ENCODE assay signal across 14 cellular contexts in genomic region chr1:40132383-40133121, GRCh38. TPM values are rescaled to one million over a fixed set of nuclear protein-coding genes. Genes with fewer than 3 reads are reported as not detected.
A peak's percentile ranks its signal among the peaks of the same experiment; 100 is the strongest.
DNase-seq lines count a peak whose midpoint lies in the region; ATAC-seq, FAIRE-seq and TF ChIP-seq lines count a peak whose summit lies in the region.
"Had no signal": no experiment of that assay in that cellular context is flagged by ENCODE, and none has a peak within 500 bp of the region (broad histone marks: within the 10 kb centered on the region; RNA-seq: fewer than 3 reads in every experiment).

No MANE protein-coding gene starts in this region.

- H3K18ac ChIP-seq in mesenchymal stem cell (ENCODE audit: low read depth in 1 of 2, low read length in 2 of 2), result no peak overlapping the region

- no peak overlapping the region for H3K23ac ChIP-seq in mesenchymal stem cell (ENCODE audit: low read length in 2 of 2)

- no peaks in the 10 kb centered on the region for H3K79me1 ChIP-seq in mesenchymal stem cell (replicated peaks; ENCODE audit: low read length, poor library complexity, severe bottlenecking)

- H4K91ac ChIP-seq in mesenchymal stem cell (ENCODE audit: low read length), result no peak overlapping the region

- ATAC-seq in GM21423 (IDR thresholded peaks at IDR 0.05; ENCODE audit: unreplicated experiment) (no peak), gastroesophageal sphincter (no peak), GM19035 (IDR thresholded peaks at IDR 0.05; ENCODE audit: unreplicated experiment) (no peak)

- peak; percentile 19 for DNase-seq in H7
- DNase-seq in dorsolateral prefrontal cortex, result peak in 2 of 10 donors; percentile 11 to 43
- DNase-seq in mesenchymal stem cell, result no peak
- no peak for DNase-seq in HUDEP-2 (lab: John Stamatoyannopoulos, UW; ENCODE audit: unreplicated experiment in 76 of 76)
- DNase-seq: NCI-H1436 treated with DMSO at 0.1 percent for 48 hours; NCI-H526; occipital lobe; RPMI8226; stimulated activated CD4-positive, alpha-beta T cell treated with anti-CD3 and anti-CD28 coated beads, Interleukin-2, amount 100 ng/mL, for 24 hours had no signal

- H2AFZ ChIP-seq in mesenchymal stem cell (ENCODE audit: low read depth, low read length), result no peak overlapping the region

- 93% methylated on average over 32 of the region's 32 CpGs for WGBS in mesenchymal stem cell
- 32 to 40% methylated on average over 10 to 29 of the region's 32 CpGs for WGBS in gastroesophageal sphincter (ENCODE audit: low coverage in 1 of 2), 2 donors

- H2BK120ac ChIP-seq in mesenchymal stem cell (ENCODE audit: low read depth, low read length), result no peak overlapping the region

- TF ChIP-seq POLR2A in gastroesophageal sphincter (IDR thresholded peaks at IDR 0.05), result no peak

- H3K9ac ChIP-seq in mesenchymal stem cell (ENCODE audit: low read length), result peak overlapping the region; percentile 75
- H3K9ac ChIP-seq: BLaER1 had no signal

- H3K14ac ChIP-seq in mesenchymal stem cell (ENCODE audit: low read length in 2 of 2), result no peak overlapping the region

- no peak overlapping the region for H3K4me3 ChIP-seq in H7 (ENCODE audit: insufficient read depth, low read depth, low read length)
- H3K4me3 ChIP-seq in dorsolateral prefrontal cortex, result peak overlapping the region in 58 of 59 donors; percentile 19 to 71 (median 47)
- H3K4me3 ChIP-seq in mesenchymal stem cell (ENCODE audit: insufficient read depth in 1 of 2, low read depth in 1 of 2, low read length in 2 of 2), result peak overlapping the region in 1 of 2 experiments; percentile 76
- peak overlapping the region in 1 of 2 donors; percentile 41 for H3K4me3 ChIP-seq in gastroesophageal sphincter
- H3K4me3 ChIP-seq: BLaER1 had no signal

- no peak overlapping the region for H4K8ac ChIP-seq in mesenchymal stem cell (ENCODE audit: low read length)

- TF ChIP-seq CTCF in dorsolateral prefrontal cortex (IDR thresholded peaks at IDR 0.05 in 54 of 56, conservative IDR thresholded peaks at IDR 0.05 in 2 of 56; ENCODE audit: low read depth in 1 of 56, partially characterized antibody in 56 of 56) (no peak), gastroesophageal sphincter (IDR thresholded peaks at IDR 0.05) (no peak)

- H2BK12ac ChIP-seq in mesenchymal stem cell (ENCODE audit: low read length in 2 of 2), result no peak overlapping the region

- H3K4ac ChIP-seq in mesenchymal stem cell (ENCODE audit: low read depth in 1 of 2, low read length in 2 of 2), result no peak overlapping the region

- no peak overlapping the region for H2BK5ac ChIP-seq in mesenchymal stem cell (ENCODE audit: low read depth, low read length, poor library complexity, severe bottlenecking)

- no peak overlapping the region for H2AK5ac ChIP-seq in mesenchymal stem cell (ENCODE audit: low read length, severe bottlenecking)

- intact Hi-C loops in dorsolateral prefrontal cortex (cut with DNase I), result no loop called here

- H3K27ac ChIP-seq in dorsolateral prefrontal cortex (peak overlapping the region in 1 of 59 donors; percentile 38), mesenchymal stem cell (ENCODE audit: low read length, poor library complexity, severe bottlenecking) (no peak overlapping the region), gastroesophageal sphincter (no peak overlapping the region)
- H3K27ac ChIP-seq: BLaER1 had no signal

- FAIRE-seq in A204.1 (lab: Jason Lieb, UNC), result peak; percentile 84

- H3K9me3 ChIP-seq in mesenchymal stem cell (ENCODE audit: control insufficient read depth, low read length), result peaks cover 8% of the 10 kb centered on the region
- no peaks in the 10 kb centered on the region for H3K9me3 ChIP-seq in gastroesophageal sphincter

- no peak overlapping the region for H2BK15ac ChIP-seq in mesenchymal stem cell (ENCODE audit: low read depth, poor library complexity, severe bottlenecking)

- H3K27me3 ChIP-seq in H7 (ENCODE audit: control insufficient read depth, insufficient read depth, low read length), result no peaks in the 10 kb centered on the region
- H3K27me3 ChIP-seq in dorsolateral prefrontal cortex, result peaks cover 0 to 10% (median 0%) of the 10 kb centered on the region in 45 donors
- peaks cover 0 to 26% of the 10 kb centered on the region in 2 experiments for H3K27me3 ChIP-seq in mesenchymal stem cell (ENCODE audit: control insufficient read depth in 1 of 2, insufficient read depth in 1 of 2, low read length in 2 of 2)
- H3K27me3 ChIP-seq in gastroesophageal sphincter, result peaks cover 55% of the 10 kb centered on the region
- H3K27me3 ChIP-seq: BLaER1 had no signal

- no peak overlapping the region for H3K4me2 ChIP-seq in mesenchymal stem cell (ENCODE audit: low read length, poor library complexity, severe bottlenecking)
- H3K4me2 ChIP-seq: BLaER1 had no signal

- no peak for TF ChIP-seq EP300 in gastroesophageal sphincter (IDR thresholded peaks at IDR 0.05)

- no peaks in the 10 kb centered on the region for H3K36me3 ChIP-seq in H7 (replicated peaks; ENCODE audit: control insufficient read depth, insufficient read depth, low read length)
- H3K36me3 ChIP-seq in mesenchymal stem cell (ENCODE audit: control insufficient read depth in 1 of 2, insufficient read depth in 2 of 2, low read depth in 1 of 2, low read length in 2 of 2), result no peaks in the 10 kb centered on the region
- no peaks in the 10 kb centered on the region for H3K36me3 ChIP-seq in gastroesophageal sphincter
- H3K36me3 ChIP-seq: BLaER1 had no signal

- H3K4me1 ChIP-seq in mesenchymal stem cell (ENCODE audit: control insufficient read depth, insufficient read depth, low read depth, low read length), result no peaks in the 10 kb centered on the region
- peaks cover 0 to 7% (median 0%) of the 10 kb centered on the region in 3 donors for H3K4me1 ChIP-seq in gastroesophageal sphincter
- H3K4me1 ChIP-seq: BLaER1 had no signal

RNA-seq across cellular contexts. Expression of gene RLF, which starts 28.6 kb away (rescaled TPM):
- 19.6 and 36.7 TPM in 2 replicates for total RNA-seq in H7 (2014; rRNA removed; shearing (Covaris generic))
- total RNA-seq in dorsolateral prefrontal cortex (10 to 100 TPM; 21.4 to 38.0 (median 28.7) TPM), gastroesophageal sphincter (10 to 100 TPM; 19.4 to 28.7 (median 27.9) TPM)
- polyA plus RNA-seq in mesenchymal stem cell (2013, experiment 1 of 2), result 6.0 TPM
- 6.2 TPM for polyA plus RNA-seq in mesenchymal stem cell (2013, experiment 2 of 2)

RNA-seq across cellular contexts. Expression of gene PPT1, which starts 35.5 kb away (rescaled TPM):
- total RNA-seq in H7 (2014; rRNA removed; shearing (Covaris generic)), result 108 and 121 TPM in 2 replicates
- total RNA-seq in dorsolateral prefrontal cortex (100 to 1,000 TPM in 97 of 120 experiments, 10 to 100 TPM in 23; 72.4 to 166 (median 118) TPM), gastroesophageal sphincter (10 to 100 TPM; 53.0 to 90.6 (median 65.7) TPM)
- polyA plus RNA-seq in mesenchymal stem cell (2013, experiment 1 of 2), result 104 TPM
- polyA plus RNA-seq in mesenchymal stem cell (2013, experiment 2 of 2), result 107 TPM
